Comparison of ENCODE assay signal across 1 cellular context in genomic region chr13:83987394-83987793, GRCh38.
TF ChIP-seq lines count a peak whose summit lies in the region.

No MANE protein-coding gene starts in this region.

TF ChIP-seq in GM12878, 131 proteins besides CTCF, POLR2A, EP300 and RAD21 (continued from another document):
- TF ChIP-seq JUNB (IDR thresholded peaks at IDR 0.05), result no peak
